1 cellular context compared by ENCODE assay signal in genomic region chr12:47282206-47282605, GRCh38.
TF ChIP-seq lines count a peak whose summit lies in the region.

No MANE protein-coding gene starts in this region.

TF ChIP-seq in H1, 55 proteins besides CTCF, POLR2A, EP300 and RAD21 (continued from another document):
- no peak for TF ChIP-seq TEAD4 (IDR thresholded peaks at IDR 0.05; ENCODE audit: low read depth, low read length)
- TF ChIP-seq SUZ12 (IDR thresholded peaks at IDR 0.05; ENCODE audit: low read length): no peak
- no peak for TF ChIP-seq E2F6 (IDR thresholded peaks at IDR 0.05)
